Comparison of ENCODE assay signal across 1 cellular context in the genomic region with DNA sequence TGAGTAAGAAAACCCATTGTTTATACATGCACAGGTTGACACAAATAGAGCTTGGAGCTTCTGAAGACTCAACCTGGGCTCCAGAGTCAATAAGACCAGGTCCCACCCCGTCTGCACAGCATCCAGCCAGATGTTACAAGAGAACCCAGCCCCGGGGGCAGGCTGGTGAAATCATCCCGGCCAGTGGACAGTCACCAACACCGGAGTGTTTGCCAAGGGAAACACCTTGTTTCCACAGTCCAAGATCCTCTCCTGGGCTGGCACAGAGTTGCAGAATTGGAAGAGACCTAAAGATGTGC.
TF ChIP-seq lines count a peak whose summit lies in the region.

No MANE protein-coding gene starts in this region.

TF ChIP-seq in IMR-90, 13 proteins besides CTCF, POLR2A, EP300 and RAD21:
- no peak for TF ChIP-seq CEBPB (IDR thresholded peaks at IDR 0.05; ENCODE audit: low read depth, low read length)
- no peak for TF ChIP-seq MXI1 (IDR thresholded peaks at IDR 0.05; ENCODE audit: borderline replicate concordance, low read depth, low read length)
- no peak for TF ChIP-seq MAFK (IDR thresholded peaks at IDR 0.05; ENCODE audit: low read depth, low read length)
- TF ChIP-seq RFX5 (IDR thresholded peaks at IDR 0.05; ENCODE audit: low read depth, low read length) = no peak
- TF ChIP-seq NFE2L2 (IDR thresholded peaks at IDR 0.05; ENCODE audit: low read depth, low read length) = no peak
TF ChIP-seq in IMR-90: peak in this region for 0.
